In the genomic region with DNA sequence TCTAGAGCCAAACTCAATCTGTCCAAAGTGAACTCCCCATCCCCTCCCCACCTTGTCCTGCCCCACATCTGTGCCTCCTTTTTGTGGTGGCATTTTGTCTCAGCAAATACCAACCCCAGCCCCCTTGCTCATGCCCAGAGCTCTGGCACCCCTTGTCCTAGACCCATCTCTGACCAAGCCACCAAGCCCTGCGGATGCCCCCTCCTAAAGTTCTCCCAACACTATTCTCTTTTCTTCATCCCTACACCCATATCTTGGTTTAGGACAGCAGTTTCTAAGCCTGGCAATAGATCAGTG, we compare ENCODE assay signal across 15 cellular contexts.
"Had no signal": no experiment of that assay in that cellular context is flagged by ENCODE, and none has a peak within 500 bp of the region (broad histone marks: within the 10 kb centered on the region; RNA-seq: fewer than 3 reads in every experiment).

No MANE protein-coding gene starts in this region.

- H3K27me3 ChIP-seq: body of pancreas, testis, upper lobe of right lung had no signal

- H3K4me3 Mint-ChIP-seq: activated CD4-positive, alpha-beta T cell treated with anti-CD3 and anti-CD28 coated beads for 36 hours; dendritic cell treated with granulocyte-macrophage colony-stimulating factor and Interleukin-4, amounts not matched to agents 40 ng/mL and 50 ng/mL, for 4 days; naive thymus-derived CD4-positive, alpha-beta T cell; stimulated activated naive CD8-positive, alpha-beta T cell treated with anti-CD3 and anti-CD28 coated beads, Interleukin-15, amount 100 ng/mL, for 72 hours; T-helper 2 cell treated with Interferon-gamma antibody and Interleukin-4, amounts not matched to agents 5 μg/mL and 100 μg/mL, for 36 hours had no signal

- H3K27ac Mint-ChIP-seq: activated CD4-positive, alpha-beta T cell treated with anti-CD3 and anti-CD28 coated beads for 36 hours; T-helper 2 cell treated with Interferon-gamma antibody and Interleukin-4, amounts not matched to agents 5 μg/mL and 100 μg/mL, for 36 hours had no signal

- DNase-seq: activated CD4-positive, alpha-beta T cell treated with anti-CD3 and anti-CD28 coated beads for 36 hours; activated naive CD4-positive, alpha-beta T cell; erythroblast; naive thymus-derived CD4-positive, alpha-beta T cell; occipital lobe; psoas muscle; stimulated activated CD4-positive, alpha-beta T cell treated with anti-CD3 and anti-CD28 coated beads, Interleukin-12 subunit alpha, Interleukin-12 subunit beta, amount 100 ng/mL, for 4 hours; stimulated activated naive CD8-positive, alpha-beta T cell treated with anti-CD3 and anti-CD28 coated beads, Interleukin-15, amount 100 ng/mL, for 72 hours; testis; upper lobe of right lung had no signal

- H3K9me3 Mint-ChIP-seq: dendritic cell treated with granulocyte-macrophage colony-stimulating factor and Interleukin-4, amounts not matched to agents 40 ng/mL and 50 ng/mL, for 4 days; naive thymus-derived CD4-positive, alpha-beta T cell; stimulated activated naive CD8-positive, alpha-beta T cell treated with anti-CD3 and anti-CD28 coated beads, Interleukin-15, amount 100 ng/mL, for 72 hours; T-helper 2 cell treated with Interferon-gamma antibody and Interleukin-4, amounts not matched to agents 5 μg/mL and 100 μg/mL, for 36 hours had no signal

- H3K9me3 ChIP-seq: body of pancreas, psoas muscle, testis, upper lobe of right lung had no signal

- H3K27me3 Mint-ChIP-seq: activated CD4-positive, alpha-beta T cell treated with anti-CD3 and anti-CD28 coated beads for 36 hours; dendritic cell treated with granulocyte-macrophage colony-stimulating factor and Interleukin-4, amounts not matched to agents 40 ng/mL and 50 ng/mL, for 4 days; naive thymus-derived CD4-positive, alpha-beta T cell; stimulated activated naive CD8-positive, alpha-beta T cell treated with anti-CD3 and anti-CD28 coated beads, Interleukin-15, amount 100 ng/mL, for 72 hours had no signal

- H3K27ac ChIP-seq: body of pancreas, psoas muscle, testis, upper lobe of right lung had no signal

- ATAC-seq: activated CD4-positive, alpha-beta T cell treated with anti-CD3 and anti-CD28 coated beads for 36 hours; body of pancreas; left colon; naive thymus-derived CD4-positive, alpha-beta T cell; psoas muscle; stimulated activated naive CD8-positive, alpha-beta T cell treated with anti-CD3 and anti-CD28 coated beads, Interleukin-15, amount 100 ng/mL, for 72 hours; upper lobe of right lung had no signal

- H3K4me1 Mint-ChIP-seq: activated CD4-positive, alpha-beta T cell treated with anti-CD3 and anti-CD28 coated beads for 36 hours had no signal

- H3K4me1 ChIP-seq: body of pancreas, psoas muscle, testis, upper lobe of right lung had no signal

- H3K4me3 ChIP-seq: body of pancreas, lung, psoas muscle, testis, upper lobe of right lung had no signal
